In genomic region chr20:34582911-34583310, GRCh38 we compare ENCODE assay signal across 19 cellular contexts. TPM values are rescaled to one million over a fixed set of nuclear protein-coding genes. Genes with fewer than 3 reads are reported as not detected.
DNase-seq lines count a peak whose midpoint lies in the region; ATAC-seq and TF ChIP-seq lines count a peak whose summit lies in the region.
"Had no signal": no experiment of that assay in that cellular context is flagged by ENCODE, and none has a peak within 500 bp of the region (broad histone marks: within the 10 kb centered on the region; RNA-seq: fewer than 3 reads in every experiment).

No MANE protein-coding gene starts in this region.

- H3K27me3 ChIP-seq in GM23248 (replicated peaks; ENCODE audit: insufficient read depth) (no peaks in the 10 kb centered on the region), body of pancreas (no peaks in the 10 kb centered on the region)
- H3K27me3 ChIP-seq: ovary, uterus had no signal

- TF ChIP-seq POLR2A in body of pancreas (IDR thresholded peaks at IDR 0.05) = no peak

- 79 to 87% methylated on average over 4 of the region's 4 CpGs for WGBS in GM23248 (ENCODE audit: low coverage in 1 of 2, low lambda C conversion rate in 2 of 2, missing lambda C conversion rate in 2 of 2), 2 experiments
- WGBS in body of pancreas, 2 donors = 88 to 89% methylated on average over 4 of the region's 4 CpGs

- H3K27me3 Mint-ChIP-seq in activated naive CD8-positive, alpha-beta T cell treated with anti-CD3 and anti-CD28 coated beads, Interleukin-2, amount 50 U/mL, for 24 hours = no peaks in the 10 kb centered on the region
- H3K27me3 Mint-ChIP-seq in effector memory CD8-positive, alpha-beta T cell = no peaks in the 10 kb centered on the region
- H3K27me3 Mint-ChIP-seq: activated B cell treated with CpG ODN at 0.5 μM for 24 hours had no signal

- H3K27ac ChIP-seq in GM23248 (no peak overlapping the region), body of pancreas (no peak overlapping the region)
- H3K27ac ChIP-seq: ovary had no signal

- no peak overlapping the region for H2AFZ ChIP-seq in GM23248

- no peaks in the 10 kb centered on the region for H4K20me1 ChIP-seq in GM23248 (ENCODE audit: insufficient read depth)

- DNase-seq in AG10803 (ENCODE audit: low read depth) (peak; percentile 31), GM23248 (peak; percentile 33), body of pancreas (no peak), mucosa of descending colon (no peak)
- DNase-seq in activated naive CD8-positive, alpha-beta T cell treated with anti-CD3 and anti-CD28 coated beads, Interleukin-2, amount 50 U/mL, for 24 hours = no peak
- no peak for DNase-seq in effector memory CD8-positive, alpha-beta T cell
- DNase-seq: activated B cell treated with CpG ODN at 0.5 μM for 24 hours; activated CD8-positive, alpha-beta memory T cell treated with anti-CD3 and anti-CD28 coated beads, Interleukin-2, amount 50 U/mL, for 48 hours; amygdala; cortex of kidney; DMS79; midbrain; MV-4-11; NCI-H2171; uterus had no signal

- H3K9me3 ChIP-seq in GM23248 (ENCODE audit: low read depth) (no peaks in the 10 kb centered on the region), body of pancreas (no peaks in the 10 kb centered on the region), mucosa of descending colon (no peaks in the 10 kb centered on the region)
- H3K9me3 ChIP-seq: ovary, uterus had no signal

- H3K27ac Mint-ChIP-seq in activated naive CD8-positive, alpha-beta T cell treated with anti-CD3 and anti-CD28 coated beads, Interleukin-2, amount 50 U/mL, for 24 hours = no peak overlapping the region
- peak overlapping the region in 1 of 2 donors; percentile 91 for H3K27ac Mint-ChIP-seq in effector memory CD8-positive, alpha-beta T cell

- intact Hi-C loops in body of pancreas (cut with DNase I) (no loop called here), mucosa of descending colon (cut with DNase I, micrococcal nuclease) (no loop called here)

- no peak overlapping the region for H3K9ac ChIP-seq in GM23248

- no peak overlapping the region for H3K4me3 Mint-ChIP-seq in activated naive CD8-positive, alpha-beta T cell treated with anti-CD3 and anti-CD28 coated beads, Interleukin-2, amount 50 U/mL, for 24 hours
- no peak overlapping the region for H3K4me3 Mint-ChIP-seq in effector memory CD8-positive, alpha-beta T cell
- H3K4me3 Mint-ChIP-seq: activated B cell treated with CpG ODN at 0.5 μM for 24 hours had no signal

- H3F3A ChIP-seq in GM23248 (ENCODE audit: insufficient read depth) = peaks cover 7% of the 10 kb centered on the region

- H3K79me2 ChIP-seq in GM23248 (ENCODE audit: insufficient read depth) = no peaks in the 10 kb centered on the region

- no peaks in the 10 kb centered on the region for H3K9me3 Mint-ChIP-seq in activated naive CD8-positive, alpha-beta T cell treated with anti-CD3 and anti-CD28 coated beads, Interleukin-2, amount 50 U/mL, for 24 hours
- H3K9me3 Mint-ChIP-seq in effector memory CD8-positive, alpha-beta T cell = no peaks in the 10 kb centered on the region

- no peaks in the 10 kb centered on the region for H3K9me2 ChIP-seq in GM23248 (ENCODE audit: insufficient read depth)

- H3K4me1 ChIP-seq in GM23248 (ENCODE audit: insufficient read depth) (peaks cover 39% of the 10 kb centered on the region), body of pancreas (no peaks in the 10 kb centered on the region), mucosa of descending colon (ENCODE audit: low read depth) (peaks cover 29% of the 10 kb centered on the region)

- TF ChIP-seq CTCF in AG10803 (conservative IDR thresholded peaks at IDR 0.05; ENCODE audit: low read length) = no peak
- no peak for TF ChIP-seq CTCF in body of pancreas (IDR thresholded peaks at IDR 0.05)
- TF ChIP-seq CTCF in mucosa of descending colon (IDR thresholded peaks at IDR 0.05) = no peak

- no peak overlapping the region for H3K4me3 ChIP-seq in AG10803 (ENCODE audit: low read length)
- no peak overlapping the region for H3K4me3 ChIP-seq in GM23248
- no peak overlapping the region for H3K4me3 ChIP-seq in body of pancreas
- peak overlapping the region; percentile 0 for H3K4me3 ChIP-seq in mucosa of descending colon
- H3K4me3 ChIP-seq: ovary, uterus had no signal

- H3K36me3 ChIP-seq in GM23248 (ENCODE audit: low read depth) (no peaks in the 10 kb centered on the region), body of pancreas (replicated peaks in 1 of 2; ENCODE audit: insufficient read depth in 1 of 2, low read depth in 2 of 2) (peaks cover 0 to 1% of the 10 kb centered on the region in 2 donors), mucosa of descending colon (ENCODE audit: low read depth) (no peaks in the 10 kb centered on the region)
- H3K36me3 ChIP-seq: ovary, uterus had no signal

- in situ Hi-C loops in GM23248 (cut with MboI) = no loop called here

- H3K4me1 Mint-ChIP-seq in activated naive CD8-positive, alpha-beta T cell treated with anti-CD3 and anti-CD28 coated beads, Interleukin-2, amount 50 U/mL, for 24 hours = peaks cover 25% of the 10 kb centered on the region
- H3K4me1 Mint-ChIP-seq in effector memory CD8-positive, alpha-beta T cell (ENCODE audit: low read depth in 2 of 2) = peaks cover 7 to 16% of the 10 kb centered on the region in 2 donors

- peak; percentile 6 for ATAC-seq in body of pancreas
- no peak for ATAC-seq in mucosa of descending colon
- ATAC-seq in activated naive CD8-positive, alpha-beta T cell treated with anti-CD3 and anti-CD28 coated beads, Interleukin-2, amount 50 U/mL, for 24 hours = no peak
- no peak for ATAC-seq in HG03280 (IDR thresholded peaks at IDR 0.05; ENCODE audit: unreplicated experiment)
- no peak for ATAC-seq in effector memory CD8-positive, alpha-beta T cell (replicated peaks)
- ATAC-seq in HG03469 (IDR thresholded peaks at IDR 0.05; ENCODE audit: unreplicated experiment) = no peak

- H3K4me2 ChIP-seq in GM23248 (ENCODE audit: unreplicated experiment) = no peak overlapping the region

- peaks cover 22% of the 10 kb centered on the region for H3K36me3 Mint-ChIP-seq in activated naive CD8-positive, alpha-beta T cell treated with anti-CD3 and anti-CD28 coated beads, Interleukin-2, amount 50 U/mL, for 24 hours (ENCODE audit: low read depth)
- peaks cover 16% of the 10 kb centered on the region for H3K36me3 Mint-ChIP-seq in effector memory CD8-positive, alpha-beta T cell (ENCODE audit: insufficient read depth)

RNA-seq across cellular contexts. Expression of gene MAP1LC3A, which starts 24.4 kb away (rescaled TPM):
- total RNA-seq in GM23248 (2014; rRNA removed; shearing (Covaris generic)) = 69.8 and 80.3 TPM in 2 replicates
- polyA plus RNA-seq in GM23248 (2016; fragmentation: Nextera tagmentation; extraction: Ambion mirVana) = 82.5 and 83.1 TPM in 2 replicates
- total RNA-seq in body of pancreas (10 to 100 TPM; 22.4 to 37.6 TPM), mucosa of descending colon (10 to 100 TPM; 30.6 to 61.6 (median 47.8) TPM)
- total RNA-seq: HT1080 had no signal

Comparison
In these comparisons a context has a peak if more than half of its experiments do, and no peak if none do; other contexts are left out.
1. DNase-seq: peak in AG10803 (single experiment) and GM23248 (single experiment); none in body of pancreas (0 of 4), mucosa of descending colon (0 of 3), activated naive CD8-positive, alpha-beta T cell treated with anti-CD3 and anti-CD28 coated beads, Interleukin-2, amount 50 U/mL, for 24 hours (single experiment) and effector memory CD8-positive, alpha-beta T cell (0 of 3).